Comparison of ENCODE assay signal across 8 cellular contexts in the genomic region with DNA sequence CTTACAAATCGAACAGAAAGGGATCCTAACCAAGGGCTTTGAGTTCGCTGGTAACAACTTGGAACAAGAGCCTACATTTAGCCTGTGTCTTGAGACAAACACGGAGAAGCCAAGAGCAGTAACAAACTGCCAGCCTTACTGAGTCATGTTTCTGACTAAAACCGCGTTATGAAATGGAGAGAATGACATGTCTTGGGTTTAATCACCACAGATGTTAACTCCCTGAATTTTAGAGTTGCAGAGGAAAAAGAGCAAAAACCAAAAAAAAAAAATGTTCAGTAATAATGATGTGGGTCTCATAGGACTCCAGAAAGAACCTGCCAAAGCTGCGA. TPM values are rescaled to one million over a fixed set of nuclear protein-coding genes. Genes with fewer than 3 reads are reported as not detected.
DNase-seq lines count a peak whose midpoint lies in the region; ATAC-seq and TF ChIP-seq lines count a peak whose summit lies in the region.

No MANE protein-coding gene starts in this region.

- no peaks in the 10 kb centered on the region for H3K27me3 ChIP-seq in right lobe of liver
- H3K27me3 ChIP-seq in stomach smooth muscle (ENCODE audit: control insufficient read depth in 1 of 2, insufficient read depth in 2 of 2, low read length in 2 of 2): no peaks in the 10 kb centered on the region

- H3K9me3 ChIP-seq in right lobe of liver (no peaks in the 10 kb centered on the region), stomach smooth muscle (ENCODE audit: control insufficient read depth in 2 of 2, low read length in 2 of 2) (no peaks in the 10 kb centered on the region)

- H3K4me3 Mint-ChIP-seq in chondrocyte (ENCODE audit: unreplicated experiment): peak overlapping the region; percentile 82

- DNase-seq in AG08396 (ENCODE audit: low spot score) (peak; percentile 70), SIG-M5 treated with dmso at 0.1 percent for 504 hours (lab: John Stamatoyannopoulos, UW; ENCODE audit: unreplicated experiment) (peak; percentile 88), chondrocyte (ENCODE audit: low spot score) (no peak), right lobe of liver (no peak)
- no peak for DNase-seq in activated CD8-positive, alpha-beta memory T cell treated with anti-CD3 and anti-CD28 coated beads, Interleukin-2, amount 50 U/mL, for 48 hours

- no peaks in the 10 kb centered on the region for H3K36me3 Mint-ChIP-seq in chondrocyte (ENCODE audit: low read depth)

- no peak for TF ChIP-seq POLR2A in right lobe of liver (IDR thresholded peaks at IDR 0.05)

- intact Hi-C loops in right lobe of liver (cut with DNase I): no loop called here

- H3K36me3 ChIP-seq in right lobe of liver (no peaks in the 10 kb centered on the region), stomach smooth muscle (ENCODE audit: control insufficient read depth in 2 of 2, insufficient read depth in 2 of 2, low read length in 2 of 2) (no peaks in the 10 kb centered on the region)

- WGBS in right lobe of liver (ENCODE audit: insufficient coverage, low coverage, low lambda C conversion rate, missing lambda C conversion rate): 1% methylated on average over 6 of the region's 6 CpGs

- H3K27me3 Mint-ChIP-seq in chondrocyte (ENCODE audit: low read depth): no peaks in the 10 kb centered on the region

- H3K4me3 ChIP-seq in right lobe of liver: peak overlapping the region; percentile 94 to 96 (median 95)
- H3K4me3 ChIP-seq in stomach smooth muscle (ENCODE audit: low read length in 2 of 2): peak overlapping the region; percentile 59 to 97

- H3K4me1 ChIP-seq in right lobe of liver (peaks cover 0 to 59% (median 9%) of the 10 kb centered on the region in 4 donors), stomach smooth muscle (ENCODE audit: control insufficient read depth, insufficient read depth, low read length) (peaks cover 15% of the 10 kb centered on the region)

- peak overlapping the region; percentile 89 to 94 for H3K9ac ChIP-seq in stomach smooth muscle (ENCODE audit: low read length in 2 of 2)

- H3K27ac Mint-ChIP-seq in chondrocyte (ENCODE audit: unreplicated experiment): peak overlapping the region; percentile 89

- H3K9me3 Mint-ChIP-seq in chondrocyte (ENCODE audit: low read depth): no peaks in the 10 kb centered on the region

- TF ChIP-seq CTCF in chondrocyte (IDR thresholded peaks at IDR 0.05) (no peak), right lobe of liver (IDR thresholded peaks at IDR 0.05) (no peak)

- ATAC-seq in GM18870 (IDR thresholded peaks at IDR 0.05; ENCODE audit: unreplicated experiment) (peak; percentile 41), HG03159 (IDR thresholded peaks at IDR 0.05; ENCODE audit: unreplicated experiment) (peak; percentile 27), right lobe of liver (peak in 2 of 4 donors; percentile 1 to 21)

- H3K27ac ChIP-seq in right lobe of liver: peak overlapping the region; percentile 93 to 96 (median 94)
- H3K27ac ChIP-seq in stomach smooth muscle (ENCODE audit: low read length): peak overlapping the region; percentile 93

- H3K4me1 Mint-ChIP-seq in chondrocyte (ENCODE audit: low read depth): peaks cover 26% of the 10 kb centered on the region

RNA-seq across cellular contexts. Expression of gene BLTP3B, which starts 1.0 kb away (rescaled TPM):
- 13.7 to 18.7 TPM (median 13.9 TPM) in 3 replicates for total RNA-seq in chondrocyte
- 10 to 100 TPM; 26.1 to 34.5 (median 29.8) TPM for total RNA-seq in right lobe of liver

RNA-seq across cellular contexts. Expression of gene ACTR6, which starts 59.0 kb away (rescaled TPM):
- 17.4 to 20.7 TPM (median 20.6 TPM) in 3 replicates for total RNA-seq in chondrocyte
- total RNA-seq in right lobe of liver: 10 to 100 TPM in 4 of 6 experiments, 1 to 10 TPM in 2; 5.7 to 16.0 (median 13.1) TPM

Comparison
In these comparisons a context has a peak if more than half of its experiments do, and no peak if none do; other contexts are left out.
1. DNase-seq: peak in AG08396 (single experiment) and SIG-M5 treated with dmso at 0.1 percent for 504 hours (single experiment); none in chondrocyte (single experiment), right lobe of liver (0 of 3) and activated CD8-positive, alpha-beta memory T cell treated with anti-CD3 and anti-CD28 coated beads, Interleukin-2, amount 50 U/mL, for 48 hours (single experiment).